In genomic region chr13:51451134-51451466, GRCh38 we compare ENCODE assay signal across 8 cellular contexts. TPM values are rescaled to one million over a fixed set of nuclear protein-coding genes. Genes with fewer than 3 reads are reported as not detected.
DNase-seq lines count a peak whose midpoint lies in the region; ATAC-seq, FAIRE-seq and TF ChIP-seq lines count a peak whose summit lies in the region.

No MANE protein-coding gene starts in this region.

- no peaks in the 10 kb centered on the region for H3K27me3 Mint-ChIP-seq in IgD-negative memory B cell
- H3K27me3 Mint-ChIP-seq in central memory CD8-positive, alpha-beta T cell = no peaks in the 10 kb centered on the region

- peaks cover 31% of the 10 kb centered on the region for H3K4me1 ChIP-seq in A549
- H3K4me1 ChIP-seq in mucosa of descending colon (ENCODE audit: low read depth) = peaks cover 13% of the 10 kb centered on the region

- no peak for DNase-seq in A549 (ENCODE audit: low read depth in 1 of 2, low spot score in 1 of 2)
- no peak for DNase-seq in central memory CD8-positive, alpha-beta T cell (ENCODE audit: low spot score in 2 of 2)
- DNase-seq in mucosa of descending colon = no peak
- no peak for DNase-seq in activated CD4-positive, CD25-positive, alpha-beta regulatory T cell (lab: John Stamatoyannopoulos, UW)
- DNase-seq in NCI-H187 (lab: John Stamatoyannopoulos, UW) = no peak
- no peak for DNase-seq in HPDE6-E6E7 (ENCODE audit: extremely low spot score)

- peaks cover 29 to 33% (median 32%) of the 10 kb centered on the region in 3 donors for H3K4me1 Mint-ChIP-seq in IgD-negative memory B cell
- H3K4me1 Mint-ChIP-seq in central memory CD8-positive, alpha-beta T cell = peaks cover 36% of the 10 kb centered on the region

- no peak for ATAC-seq in A549
- ATAC-seq in central memory CD8-positive, alpha-beta T cell (replicated peaks; ENCODE audit: extremely low read depth, poor library complexity, severe bottlenecking) = no peak
- no peak for ATAC-seq in mucosa of descending colon
- no peak for ATAC-seq in GM21619 (IDR thresholded peaks at IDR 0.05; ENCODE audit: unreplicated experiment)

- no peaks in the 10 kb centered on the region for H3K9me3 Mint-ChIP-seq in IgD-negative memory B cell
- H3K9me3 Mint-ChIP-seq in central memory CD8-positive, alpha-beta T cell = no peaks in the 10 kb centered on the region

- H3K4me2 ChIP-seq in A549 = peak overlapping the region; percentile 91

- CTCF ChIA-PET in A549 (lab: Yijun Ruan, JAX) = interaction anchor here (0.7 to 1.3 kb wide), 3 partner anchors 165 to 347 kb away, joined by 3 read pairs; no protein-coding TSS in a partner anchor

- TF ChIP-seq CTCF in A549 (IDR thresholded peaks at IDR 0.05) (no peak), mucosa of descending colon (IDR thresholded peaks at IDR 0.05) (no peak)

- peak overlapping the region; percentile 81 to 97 (median 93) for H3K4me3 Mint-ChIP-seq in IgD-negative memory B cell
- peak overlapping the region; percentile 81 for H3K4me3 Mint-ChIP-seq in central memory CD8-positive, alpha-beta T cell

- WGBS in A549 (ENCODE audit: missing lambda C conversion rate) = 12% methylated on average over 5 of the region's 5 CpGs

- H3K27ac ChIP-seq in A549 = peak overlapping the region; percentile 100

- peaks cover 8% of the 10 kb centered on the region for H3K36me3 Mint-ChIP-seq in IgD-negative memory B cell
- peaks cover 37% of the 10 kb centered on the region for H3K36me3 Mint-ChIP-seq in central memory CD8-positive, alpha-beta T cell (ENCODE audit: insufficient read depth)

- H3K4me3 ChIP-seq in A549 (peak overlapping the region; percentile 100), mucosa of descending colon (peak overlapping the region; percentile 89)

- H3K27ac Mint-ChIP-seq in IgD-negative memory B cell = peak overlapping the region; percentile 91 to 96 (median 95)
- H3K27ac Mint-ChIP-seq in central memory CD8-positive, alpha-beta T cell (ENCODE audit: low read depth) = peak overlapping the region; percentile 94

- no peak for TF ChIP-seq EP300 in A549 (IDR thresholded peaks at IDR 0.05)

- intact Hi-C loops in mucosa of descending colon (cut with DNase I, micrococcal nuclease) = loop anchor here (10.0 kb wide), 1 partner anchor 134 kb away; the partner anchor contains the start of gene WDFY2 (in 2 of the 2)

- TF ChIP-seq RAD21 in A549 (conservative IDR thresholded peaks at IDR 0.05 in 1 of 2, IDR thresholded peaks at IDR 0.05 in 1 of 2) = no peak

- FAIRE-seq in A549 (lab: Jason Lieb, UNC) = no peak

- H3K9me3 ChIP-seq in A549 (no peaks in the 10 kb centered on the region), mucosa of descending colon (no peaks in the 10 kb centered on the region)

- no peaks in the 10 kb centered on the region for H3K36me3 ChIP-seq in mucosa of descending colon (ENCODE audit: low read depth)

- TF ChIP-seq POLR2A in A549 (IDR thresholded peaks at IDR 0.05; ENCODE audit: low read length) = no peak

- POLR2A ChIA-PET in A549 (lab: Yijun Ruan, JAX) = interaction anchor here (3.8 kb wide), 1 partner anchor 135 kb away, joined by 36 read pairs; no protein-coding TSS in a partner anchor

TF ChIP-seq in A549, 52 proteins besides CTCF, POLR2A, EP300 and RAD21:
- TF ChIP-seq TP53 (CRISPR knock-in tag; IDR thresholded peaks at IDR 0.05) (no peak), KDM5A (IDR thresholded peaks at IDR 0.05) (no peak)

RNA-seq across cellular contexts. Expression of gene INTS6, which starts 1.7 kb away (rescaled TPM):
- polyA plus RNA-seq in A549 (2011; rRNA removed) = 37.1 and 42.6 TPM in 2 replicates
- polyA plus RNA-seq in A549 (2012; cell fraction: cytosol; rRNA removed) = 5.1 and 5.3 TPM in 2 replicates
- polyA plus RNA-seq in A549 (2012; cell fraction: nucleus; rRNA removed) = 4.8 and 5.6 TPM in 2 replicates
- 11.5 to 12.6 TPM (median 12.1 TPM) in 3 replicates for polyA plus RNA-seq in A549 (2017; fragmentation: RNase III; extraction: RNeasy Plus Mini Kit Qiagen cat#74134 plus additional on column Dnase treatment)
- 41.2 and 43.5 TPM in 2 replicates for polyA minus RNA-seq in A549 (2011; rRNA and poly(A)+ RNA removed)
- 21.1 TPM for polyA plus RNA-seq in IgD-negative memory B cell
- total RNA-seq in mucosa of descending colon = 10 to 100 TPM; 32.0 to 38.4 (median 36.3) TPM
